24 cellular contexts compared by ENCODE assay signal in genomic region chr4:8391071-8391470, GRCh38. TPM values are rescaled to one million over a fixed set of nuclear protein-coding genes. Genes with fewer than 3 reads are reported as not detected.
A peak's percentile ranks its signal among the peaks of the same experiment; 100 is the strongest.
DNase-seq lines count a peak whose midpoint lies in the region; ATAC-seq and TF ChIP-seq lines count a peak whose summit lies in the region.
"Had no signal": no experiment of that assay in that cellular context is flagged by ENCODE, and none has a peak within 500 bp of the region (broad histone marks: within the 10 kb centered on the region; RNA-seq: fewer than 3 reads in every experiment).

No MANE protein-coding gene starts in this region.

- H3K36me3 Mint-ChIP-seq in brain = peaks cover 52% of the 10 kb centered on the region
- H3K36me3 Mint-ChIP-seq: activated naive CD8-positive, alpha-beta T cell treated with anti-CD3 and anti-CD28 coated beads, Interleukin-2, amount 10 ng/mL, durations not matched to agents 7 days and 5 days had no signal

- H3K4me3 ChIP-seq in right atrium auricular region (no peak overlapping the region), vagina (no peak overlapping the region), stomach (no peak overlapping the region)
- H3K4me3 ChIP-seq: heart right ventricle, upper lobe of right lung had no signal

- no peak for TF ChIP-seq POLR2A in vagina (IDR thresholded peaks at IDR 0.05)
- TF ChIP-seq POLR2A in stomach (IDR thresholded peaks at IDR 0.05) = no peak

- no peaks in the 10 kb centered on the region for H3K9me3 ChIP-seq in right atrium auricular region
- no peaks in the 10 kb centered on the region for H3K9me3 ChIP-seq in vagina
- no peaks in the 10 kb centered on the region for H3K9me3 ChIP-seq in stomach
- H3K9me3 ChIP-seq: heart right ventricle, upper lobe of right lung had no signal

- peaks cover 0 to 46% of the 10 kb centered on the region in 2 donors for H3K4me1 ChIP-seq in right atrium auricular region
- H3K4me1 ChIP-seq in vagina = peaks cover 31% of the 10 kb centered on the region
- H3K4me1 ChIP-seq in stomach = peaks cover 6 to 38% (median 23%) of the 10 kb centered on the region in 4 donors

- no peak overlapping the region for H3K4me3 Mint-ChIP-seq in brain
- H3K4me3 Mint-ChIP-seq: activated CD8-positive, alpha-beta T cell treated with anti-CD3 and anti-CD28 coated beads, Interleukin-2, amount 10 ng/mL, durations not matched to agents 7 days and 5 days; activated naive CD8-positive, alpha-beta T cell treated with anti-CD3 and anti-CD28 coated beads, Interleukin-2, amount 10 ng/mL, durations not matched to agents 7 days and 5 days; naive thymus-derived CD8-positive, alpha-beta T cell; stimulated activated naive CD8-positive, alpha-beta T cell treated with anti-CD3 and anti-CD28 coated beads, Interleukin-15, Interleukin-2, amounts not matched to agents 100 ng/mL and 50 ng/mL, for 24 hours had no signal

- no peaks in the 10 kb centered on the region for H3K27me3 Mint-ChIP-seq in brain
- H3K27me3 Mint-ChIP-seq: activated naive CD8-positive, alpha-beta T cell treated with anti-CD3 and anti-CD28 coated beads, Interleukin-2, amount 10 ng/mL, durations not matched to agents 7 days and 5 days; naive thymus-derived CD8-positive, alpha-beta T cell; stimulated activated naive CD8-positive, alpha-beta T cell treated with anti-CD3 and anti-CD28 coated beads, Interleukin-15, Interleukin-2, amounts not matched to agents 100 ng/mL and 50 ng/mL, for 24 hours had no signal

- ATAC-seq in Right ventricle myocardium superior (ENCODE audit: poor library complexity) = no peak
- no peak for ATAC-seq in GM18519 (IDR thresholded peaks at IDR 0.05; ENCODE audit: low FRiP score, unreplicated experiment)
- ATAC-seq: activated CD8-positive, alpha-beta T cell treated with anti-CD3 and anti-CD28 coated beads, Interleukin-2, amount 10 ng/mL, durations not matched to agents 7 days and 5 days; naive thymus-derived CD8-positive, alpha-beta T cell; right cardiac atrium; upper lobe of right lung had no signal

- H3K27me3 ChIP-seq in right atrium auricular region (no peaks in the 10 kb centered on the region), vagina (no peaks in the 10 kb centered on the region), stomach (no peaks in the 10 kb centered on the region)
- H3K27me3 ChIP-seq: heart right ventricle, upper lobe of right lung had no signal

- no peak for DNase-seq in right atrium auricular region (ENCODE audit: low spot score)
- no peak for DNase-seq in Right ventricle myocardium superior
- DNase-seq in pons (ENCODE audit: low spot score) = peak; percentile 9
- no peak for DNase-seq in vagina (ENCODE audit: extremely low spot score in 2 of 2)
- no peak for DNase-seq in KG1 (lab: John Stamatoyannopoulos, UW)
- no peak for DNase-seq in stomach
- DNase-seq: 8988T; activated CD8-positive, alpha-beta T cell treated with anti-CD3 and anti-CD28 coated beads, Interleukin-2, amount 10 ng/mL, durations not matched to agents 7 days and 5 days; activated effector memory CD4-positive, alpha-beta T cell treated with anti-CD3 and anti-CD28 coated beads, Interleukin-2, amount 50 U/mL, for 16 hours; activated naive CD8-positive, alpha-beta T cell treated with anti-CD3 and anti-CD28 coated beads, Interleukin-2, amount 10 ng/mL, durations not matched to agents 7 days and 5 days; activated T-cell treated with anti-CD3 and anti-CD28 coated beads for 4 hours; effector CD4-positive, alpha-beta T cell; heart right ventricle; left cardiac atrium; naive thymus-derived CD8-positive, alpha-beta T cell; NCI-H2171; SW 1271; T1000; upper lobe of right lung had no signal

- intact Hi-C loops in Right ventricle myocardium superior (cut with DNase I) (loop anchor here (10.0 kb wide), 1 partner anchor 46 kb away; no protein-coding TSS in a partner anchor), vagina (cut with DNase I) (no loop called here), stomach (cut with DNase I; ENCODE audit: low total_unique reads) (no loop called here)

- H3K27ac ChIP-seq in right atrium auricular region = peak overlapping the region; percentile 76 to 79
- H3K27ac ChIP-seq in vagina = peak overlapping the region; percentile 84
- peak overlapping the region in 1 of 5 donors; percentile 68 for H3K27ac ChIP-seq in stomach
- H3K27ac ChIP-seq: epithelial cell of prostate, upper lobe of right lung had no signal

- peak overlapping the region in 4 of 5 experiments; percentile 9 to 98 (median 74) for H3K27ac Mint-ChIP-seq in brain
- H3K27ac Mint-ChIP-seq: activated CD8-positive, alpha-beta T cell treated with anti-CD3 and anti-CD28 coated beads, Interleukin-2, amount 10 ng/mL, durations not matched to agents 7 days and 5 days; activated naive CD8-positive, alpha-beta T cell treated with anti-CD3 and anti-CD28 coated beads, Interleukin-2, amount 10 ng/mL, durations not matched to agents 7 days and 5 days; naive thymus-derived CD8-positive, alpha-beta T cell; stimulated activated naive CD8-positive, alpha-beta T cell treated with anti-CD3 and anti-CD28 coated beads, Interleukin-15, Interleukin-2, amounts not matched to agents 100 ng/mL and 50 ng/mL, for 24 hours had no signal

- peaks cover 58% of the 10 kb centered on the region for H3K4me1 Mint-ChIP-seq in brain
- H3K4me1 Mint-ChIP-seq: activated naive CD8-positive, alpha-beta T cell treated with anti-CD3 and anti-CD28 coated beads, Interleukin-2, amount 10 ng/mL, durations not matched to agents 7 days and 5 days had no signal

- H3K9me3 Mint-ChIP-seq in brain = no peaks in the 10 kb centered on the region
- H3K9me3 Mint-ChIP-seq: activated naive CD8-positive, alpha-beta T cell treated with anti-CD3 and anti-CD28 coated beads, Interleukin-2, amount 10 ng/mL, durations not matched to agents 7 days and 5 days; naive thymus-derived CD8-positive, alpha-beta T cell; stimulated activated naive CD8-positive, alpha-beta T cell treated with anti-CD3 and anti-CD28 coated beads, Interleukin-15, Interleukin-2, amounts not matched to agents 100 ng/mL and 50 ng/mL, for 24 hours had no signal

- TF ChIP-seq CTCF in right atrium auricular region (IDR thresholded peaks at IDR 0.05) (no peak), brain (conservative IDR thresholded peaks at IDR 0.05) (no peak), vagina (IDR thresholded peaks at IDR 0.05) (no peak), stomach (IDR thresholded peaks at IDR 0.05) (no peak)

- TF ChIP-seq EP300 in stomach (IDR thresholded peaks at IDR 0.05) = no peak

- H3K36me3 ChIP-seq in right atrium auricular region = peaks cover 80% of the 10 kb centered on the region
- peaks cover 0 to 39% of the 10 kb centered on the region in 2 donors for H3K36me3 ChIP-seq in vagina
- H3K36me3 ChIP-seq in stomach = peaks cover 40 to 95% (median 89%) of the 10 kb centered on the region in 4 donors

- 86 to 95% (median 88%) methylated on average over 7 of the region's 7 CpGs for WGBS in stomach, 5 donors

RNA-seq across cellular contexts. Expression of gene ACOX3, which starts 49.5 kb away (rescaled TPM):
- total RNA-seq in right atrium auricular region = 10 to 100 TPM; 66.9 to 68.8 TPM
- 22.5 TPM for total RNA-seq in Right ventricle myocardium superior
- polyA plus RNA-seq in brain (ENCODE audit: insufficient read depth, low read depth, low replicate concordance) = 15.2 TPM
- total RNA-seq in vagina = 46.9 TPM
- 10 to 100 TPM; 23.3 to 45.5 (median 37.9) TPM for total RNA-seq in stomach
- 10 to 100 TPM; 13.5 to 43.7 (median 22.4) TPM for polyA plus RNA-seq in stomach

RNA-seq across cellular contexts. Expression of gene TRMT44, which starts 49.5 kb away (rescaled TPM):
- 10 to 100 TPM; 10.5 to 11.4 TPM for total RNA-seq in right atrium auricular region
- 8.4 TPM for total RNA-seq in Right ventricle myocardium superior
- 6.3 TPM for polyA plus RNA-seq in brain (ENCODE audit: insufficient read depth, low read depth, low replicate concordance)
- 19.2 TPM for total RNA-seq in vagina
- 10 to 100 TPM in 3 of 5 donors, 1 to 10 TPM in 2; 1.8 to 39.7 (median 13.3) TPM for total RNA-seq in stomach
- polyA plus RNA-seq in stomach = 1 to 10 TPM; 5.6 to 6.9 (median 6.7) TPM
